In genomic region chr10:5125315-5126044, GRCh38 we compare ENCODE assay signal across 25 cellular contexts. TPM values are rescaled to one million over a fixed set of nuclear protein-coding genes. Genes with fewer than 3 reads are reported as not detected.
DNase-seq lines count a peak whose midpoint lies in the region; ATAC-seq, FAIRE-seq and TF ChIP-seq lines count a peak whose summit lies in the region.
"Had no signal": no experiment of that assay in that cellular context is flagged by ENCODE, and none has a peak within 500 bp of the region (broad histone marks: within the 10 kb centered on the region; RNA-seq: fewer than 3 reads in every experiment).

No MANE protein-coding gene starts in this region.

- no peaks in the 10 kb centered on the region for H4K20me1 ChIP-seq in osteoblast (ENCODE audit: insufficient read depth, low read length)

- FAIRE-seq in D721Med (lab: Jason Lieb, UNC): no peak
- FAIRE-seq: GM19239, HTR-8/SVneo had no signal

- no peak overlapping the region for H2AFZ ChIP-seq in osteoblast (ENCODE audit: low read length)

- no peaks in the 10 kb centered on the region for H3K9me3 ChIP-seq in osteoblast (ENCODE audit: low read depth, low read length)
- H3K9me3 ChIP-seq: SK-N-SH had no signal

- peaks cover 4% of the 10 kb centered on the region for H3K27me3 ChIP-seq in osteoblast (ENCODE audit: insufficient read depth, low read length)

- H3K79me2 ChIP-seq in osteoblast (ENCODE audit: insufficient read depth, low read length): no peaks in the 10 kb centered on the region

- H3K4me3 ChIP-seq in epithelial cell of esophagus (ENCODE audit: low read length) (no peak overlapping the region), osteoblast (ENCODE audit: insufficient read depth, low read length) (no peak overlapping the region)

- DNase-seq in NCI-H2171 treated with DMSO at 0.1 percent for 48 hours (lab: John Stamatoyannopoulos, UW) (peak; percentile 23), NCI-H2171 (lab: John Stamatoyannopoulos, UW) (no peak), epithelial cell of esophagus (ENCODE audit: low read depth) (peak; percentile 47), left lobe of liver (ENCODE audit: low spot score) (peak; percentile 84), D721Med (ENCODE audit: insufficient read length, low spot score) (no peak), osteoblast (ENCODE audit: insufficient read length, low spot score, missing footprints) (no peak)
- DNase-seq: 8988T; Calu3; CD8-positive, alpha-beta memory T cell; DMS79; Kasumi-1; MM.1S; NCI-H1048; NCI-H1417 treated with DMSO at 0.1 percent for 48 hours; NCI-H187 treated with DMSO at 0.1 percent for 48 hours; NCI-H226; NCI-H510A treated with DMSO at 0.1 percent for 48 hours; NCI-H748 treated with DMSO at 0.1 percent for 48 hours; SIG-M5; SK-N-SH had no signal

- TF ChIP-seq CTCF in epithelial cell of esophagus (IDR thresholded peaks at IDR 0.05; ENCODE audit: insufficient read depth, low read depth, low read length, missing control alignments) (no peak), D721Med (IDR thresholded peaks at IDR 0.05; ENCODE audit: insufficient read depth, missing control alignments) (no peak), osteoblast (IDR thresholded peaks at IDR 0.05; ENCODE audit: extremely low read depth, low read depth, low read length) (no peak)

- no peaks in the 10 kb centered on the region for H3K36me3 ChIP-seq in osteoblast (ENCODE audit: insufficient read depth, low read length)

- H3K27ac ChIP-seq in osteoblast (ENCODE audit: low read depth, low read length): no peak overlapping the region
- H3K27ac ChIP-seq: C4-2B had no signal

- no peak overlapping the region for H3K4me2 ChIP-seq in osteoblast (ENCODE audit: insufficient read depth, low read length)
- H3K4me2 ChIP-seq: SK-N-SH had no signal

- ATAC-seq in left lobe of liver (peak; percentile 84), HG02798 (IDR thresholded peaks at IDR 0.05; ENCODE audit: poor library complexity, unreplicated experiment) (no peak)
- ATAC-seq: Panc1 had no signal

- no peaks in the 10 kb centered on the region for H3K4me1 ChIP-seq in osteoblast (ENCODE audit: insufficient read depth, low read length)

RNA-seq across cellular contexts. Expression of gene AKR1C3, which starts 31.3 kb away (rescaled TPM):
- 327 TPM for total RNA-seq in left lobe of liver
- total RNA-seq in osteoblast: 207 and 238 TPM in 2 replicates

RNA-seq across cellular contexts. Expression of gene AKR1C8, which starts 59.5 kb away (rescaled TPM):
- total RNA-seq in left lobe of liver (24.7 TPM), osteoblast (not detected in 2 replicates)
- total RNA-seq: Calu3 had no signal

Comparison
In these comparisons a context has a peak if more than half of its experiments do, and no peak if none do; other contexts are left out.
1. DNase-seq: peak in NCI-H2171 treated with DMSO at 0.1 percent for 48 hours (single experiment), epithelial cell of esophagus (single experiment) and left lobe of liver (single experiment); none in NCI-H2171 (single experiment), D721Med (single experiment) and osteoblast (single experiment).
2. RNA of gene AKR1C8, which starts 59.5 kb away (total RNA-seq): 24.7 TPM in left lobe of liver (single experiment); not detected in osteoblast; every median in the first group is over 10 times any median in the second.